4 cellular contexts compared by ENCODE assay signal in the genomic region with DNA sequence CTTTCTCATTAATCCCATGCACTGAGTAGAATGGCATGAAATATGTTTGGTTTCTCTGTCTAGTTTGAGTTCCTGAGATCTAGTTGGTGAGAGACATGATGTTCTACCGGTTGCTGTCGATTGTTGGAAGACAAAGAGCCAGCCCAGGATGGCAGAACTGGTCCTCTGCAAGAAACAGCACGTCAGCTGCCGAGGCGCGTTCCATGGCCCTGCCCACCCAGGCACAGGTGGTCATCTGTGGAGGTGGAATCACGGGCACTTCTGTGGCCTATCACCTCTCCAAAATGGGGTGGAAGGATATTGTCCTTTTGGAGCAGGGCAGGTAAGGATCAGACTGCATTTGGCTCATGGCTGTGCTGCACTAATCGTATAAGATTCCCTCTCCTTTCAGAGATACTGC. TPM values are rescaled to one million over a fixed set of nuclear protein-coding genes. Genes with fewer than 3 reads are reported as not detected.
"Had no signal": no experiment of that assay in that cellular context is flagged by ENCODE, and none has a peak within 500 bp of the region (broad histone marks: within the 10 kb centered on the region; RNA-seq: fewer than 3 reads in every experiment).

No MANE protein-coding gene starts in this region.

RNA-seq across cellular contexts. Expression of a gene that starts 53.2 kb away (rescaled TPM):
- total RNA-seq: GM23338, H1, HT1080 had no signal
- polyA plus RNA-seq: IgD-negative memory B cell had no signal
